Comparison of ENCODE assay signal across 1 cellular context in genomic region chr13:45416521-45417125, GRCh38.
TF ChIP-seq lines count a peak whose summit lies in the region.

No MANE protein-coding gene starts in this region.

TF ChIP-seq in GM23338, 12 proteins besides CTCF, POLR2A, EP300 and RAD21 (continued from another document):
- TF ChIP-seq ZNF462 (CRISPR knock-in tag; IDR thresholded peaks at IDR 0.05), result no peak
- TF ChIP-seq JUNB (IDR thresholded peaks at IDR 0.05; ENCODE audit: unreplicated experiment), result no peak
- TF ChIP-seq ZNF331 (CRISPR knock-in tag; IDR thresholded peaks at IDR 0.05; ENCODE audit: low read depth), result no peak
- no peak for TF ChIP-seq STAT1 (IDR thresholded peaks at IDR 0.05; ENCODE audit: unreplicated experiment)
- no peak for TF ChIP-seq ZNF114 (CRISPR knock-in tag; IDR thresholded peaks at IDR 0.05)
